1 cellular context compared by ENCODE assay signal in genomic region chr10:98460837-98461499, GRCh38.
TF ChIP-seq lines count a peak whose summit lies in the region.

No MANE protein-coding gene starts in this region.

TF ChIP-seq in K562, 482 proteins besides CTCF, POLR2A, EP300 and RAD21 (continued from another document and continues in another):
- TF ChIP-seq CREM (IDR thresholded peaks at IDR 0.05; ENCODE audit: low read depth) = peak; percentile 84
- TF ChIP-seq SMARCC2 (IDR thresholded peaks at IDR 0.05; ENCODE audit: low read depth) = peak; percentile 91
- peak; percentile 48; the same call in 1 of the 2 replicates for TF ChIP-seq HMBOX1 (IDR thresholded peaks at IDR 0.05)
- peak; percentile 83; the same call in 1 of the 2 replicates for TF ChIP-seq FOXJ2 (tag; IDR thresholded peaks at IDR 0.05)
- no peak for TF ChIP-seq ZNF778 (CRISPR knock-in tag; IDR thresholded peaks at IDR 0.05)
- peak; percentile 99 for TF ChIP-seq CEBPB (tag; IDR thresholded peaks at IDR 0.05)
- no peak for TF ChIP-seq ZNF280A (IDR thresholded peaks at IDR 0.05; ENCODE audit: low read depth, partially characterized antibody)
- TF ChIP-seq TAF9B (IDR thresholded peaks at IDR 0.05; ENCODE audit: partially characterized antibody) = peak; percentile 100
- TF ChIP-seq NFRKB (IDR thresholded peaks at IDR 0.05; ENCODE audit: low read depth) = no peak
- TF ChIP-seq ZNF780A (CRISPR knock-in tag; IDR thresholded peaks at IDR 0.05) = no peak
- no peak for TF ChIP-seq MED1 (CRISPR knock-in tag; IDR thresholded peaks at IDR 0.05; ENCODE audit: borderline replicate concordance)
- no peak for TF ChIP-seq POLR2H (tag; IDR thresholded peaks at IDR 0.05; ENCODE audit: low read depth)
- TF ChIP-seq KDM1A (IDR thresholded peaks at IDR 0.05) = peak; percentile 78 to 81
- TF ChIP-seq NFYB (IDR thresholded peaks at IDR 0.05; ENCODE audit: extremely low read depth, insufficient read length) = no peak
- TF ChIP-seq, protein P1, sequence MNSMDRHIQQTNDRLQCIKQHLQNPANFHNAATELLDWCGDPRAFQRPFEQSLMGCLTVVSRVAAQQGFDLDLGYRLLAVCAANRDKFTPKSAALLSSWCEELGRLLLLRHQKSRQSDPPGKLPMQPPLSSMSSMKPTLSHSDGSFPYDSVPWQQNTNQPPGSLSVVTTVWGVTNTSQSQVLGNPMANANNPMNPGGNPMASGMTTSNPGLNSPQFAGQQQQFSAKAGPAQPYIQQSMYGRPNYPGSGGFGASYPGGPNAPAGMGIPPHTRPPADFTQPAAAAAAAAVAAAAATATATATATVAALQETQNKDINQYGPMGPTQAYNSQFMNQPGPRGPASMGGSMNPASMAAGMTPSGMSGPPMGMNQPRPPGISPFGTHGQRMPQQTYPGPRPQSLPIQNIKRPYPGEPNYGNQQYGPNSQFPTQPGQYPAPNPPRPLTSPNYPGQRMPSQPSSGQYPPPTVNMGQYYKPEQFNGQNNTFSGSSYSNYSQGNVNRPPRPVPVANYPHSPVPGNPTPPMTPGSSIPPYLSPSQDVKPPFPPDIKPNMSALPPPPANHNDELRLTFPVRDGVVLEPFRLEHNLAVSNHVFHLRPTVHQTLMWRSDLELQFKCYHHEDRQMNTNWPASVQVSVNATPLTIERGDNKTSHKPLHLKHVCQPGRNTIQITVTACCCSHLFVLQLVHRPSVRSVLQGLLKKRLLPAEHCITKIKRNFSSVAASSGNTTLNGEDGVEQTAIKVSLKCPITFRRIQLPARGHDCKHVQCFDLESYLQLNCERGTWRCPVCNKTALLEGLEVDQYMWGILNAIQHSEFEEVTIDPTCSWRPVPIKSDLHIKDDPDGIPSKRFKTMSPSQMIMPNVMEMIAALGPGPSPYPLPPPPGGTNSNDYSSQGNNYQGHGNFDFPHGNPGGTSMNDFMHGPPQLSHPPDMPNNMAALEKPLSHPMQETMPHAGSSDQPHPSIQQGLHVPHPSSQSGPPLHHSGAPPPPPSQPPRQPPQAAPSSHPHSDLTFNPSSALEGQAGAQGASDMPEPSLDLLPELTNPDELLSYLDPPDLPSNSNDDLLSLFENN (IDR thresholded peaks at IDR 0.05; ENCODE audit: low read depth in 2 of 2, low read length in 2 of 2) = peak in 1 of 2 experiments; percentile 88; a peak in 2 of 4 replicates
- peak; percentile 89 to 93; a peak in 3 of 4 replicates for TF ChIP-seq FOXA3 (CRISPR knock-in tag; conservative IDR thresholded peaks at IDR 0.05 in 1 of 2, IDR thresholded peaks at IDR 0.05 in 1 of 2)
- peak; percentile 96 for TF ChIP-seq SMARCA4 (IDR thresholded peaks at IDR 0.05)
- peak; percentile 65; the same call in 1 of the 2 replicates for TF ChIP-seq ZNF609 (CRISPR knock-in tag; IDR thresholded peaks at IDR 0.05; ENCODE audit: borderline replicate concordance)
- TF ChIP-seq, protein P2, sequence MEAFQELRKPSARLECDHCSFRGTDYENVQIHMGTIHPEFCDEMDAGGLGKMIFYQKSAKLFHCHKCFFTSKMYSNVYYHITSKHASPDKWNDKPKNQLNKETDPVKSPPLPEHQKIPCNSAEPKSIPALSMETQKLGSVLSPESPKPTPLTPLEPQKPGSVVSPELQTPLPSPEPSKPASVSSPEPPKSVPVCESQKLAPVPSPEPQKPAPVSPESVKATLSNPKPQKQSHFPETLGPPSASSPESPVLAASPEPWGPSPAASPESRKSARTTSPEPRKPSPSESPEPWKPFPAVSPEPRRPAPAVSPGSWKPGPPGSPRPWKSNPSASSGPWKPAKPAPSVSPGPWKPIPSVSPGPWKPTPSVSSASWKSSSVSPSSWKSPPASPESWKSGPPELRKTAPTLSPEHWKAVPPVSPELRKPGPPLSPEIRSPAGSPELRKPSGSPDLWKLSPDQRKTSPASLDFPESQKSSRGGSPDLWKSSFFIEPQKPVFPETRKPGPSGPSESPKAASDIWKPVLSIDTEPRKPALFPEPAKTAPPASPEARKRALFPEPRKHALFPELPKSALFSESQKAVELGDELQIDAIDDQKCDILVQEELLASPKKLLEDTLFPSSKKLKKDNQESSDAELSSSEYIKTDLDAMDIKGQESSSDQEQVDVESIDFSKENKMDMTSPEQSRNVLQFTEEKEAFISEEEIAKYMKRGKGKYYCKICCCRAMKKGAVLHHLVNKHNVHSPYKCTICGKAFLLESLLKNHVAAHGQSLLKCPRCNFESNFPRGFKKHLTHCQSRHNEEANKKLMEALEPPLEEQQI (IDR thresholded peaks at IDR 0.05) = peak; percentile 73; the same call in 1 of the 2 replicates
- TF ChIP-seq E2F3 (CRISPR knock-in tag; IDR thresholded peaks at IDR 0.05) = no peak
- TF ChIP-seq, protein P3, sequence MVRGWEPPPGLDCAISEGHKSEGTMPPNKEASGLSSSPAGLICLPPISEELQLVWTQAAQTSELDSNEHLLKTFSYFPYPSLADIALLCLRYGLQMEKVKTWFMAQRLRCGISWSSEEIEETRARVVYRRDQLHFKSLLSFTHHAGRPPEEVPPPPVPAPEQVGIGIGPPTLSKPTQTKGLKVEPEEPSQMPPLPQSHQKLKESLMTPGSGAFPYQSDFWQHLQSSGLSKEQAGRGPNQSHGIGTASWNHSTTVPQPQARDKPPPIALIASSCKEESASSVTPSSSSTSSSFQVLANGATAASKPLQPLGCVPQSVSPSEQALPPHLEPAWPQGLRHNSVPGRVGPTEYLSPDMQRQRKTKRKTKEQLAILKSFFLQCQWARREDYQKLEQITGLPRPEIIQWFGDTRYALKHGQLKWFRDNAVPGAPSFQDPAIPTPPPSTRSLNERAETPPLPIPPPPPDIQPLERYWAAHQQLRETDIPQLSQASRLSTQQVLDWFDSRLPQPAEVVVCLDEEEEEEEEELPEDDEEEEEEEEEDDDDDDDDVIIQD (CRISPR knock-in tag; IDR thresholded peaks at IDR 0.05) = no peak
- no peak for TF ChIP-seq SAFB (IDR thresholded peaks at IDR 0.05; ENCODE audit: borderline replicate concordance, low read depth, low read length)
- TF ChIP-seq NR0B1 (IDR thresholded peaks at IDR 0.05; ENCODE audit: partially characterized antibody) = no peak
- peak; percentile 8 for TF ChIP-seq TBP (optimal IDR thresholded peaks at IDR 0.05; ENCODE audit: low read depth, low read length)
- no peak for TF ChIP-seq ADNP (tag; IDR thresholded peaks at IDR 0.05)
- no peak for TF ChIP-seq SRSF7 (optimal IDR thresholded peaks at IDR 0.05; ENCODE audit: low read depth, low read length)
- peak; percentile 84 for TF ChIP-seq ZNF316 (IDR thresholded peaks at IDR 0.05)
- no peak for TF ChIP-seq MCM3 (IDR thresholded peaks at IDR 0.05)
- TF ChIP-seq ZNF239 (CRISPR knock-in tag; IDR thresholded peaks at IDR 0.05) = no peak
- peak; percentile 75 for TF ChIP-seq MTA2 (IDR thresholded peaks at IDR 0.05; ENCODE audit: low read depth)
- TF ChIP-seq RFX1 (IDR thresholded peaks at IDR 0.05) = no peak
- TF ChIP-seq CBX5 (IDR thresholded peaks at IDR 0.05; ENCODE audit: borderline replicate concordance, low read depth) = no peak
- TF ChIP-seq PHB2 (IDR thresholded peaks at IDR 0.05; ENCODE audit: low read depth) = peak; percentile 71; the same call in 1 of the 2 replicates
- no peak for TF ChIP-seq ZFP30 (CRISPR knock-in tag; IDR thresholded peaks at IDR 0.05; ENCODE audit: borderline replicate concordance)
- peak; percentile 93 for TF ChIP-seq ARNT (IDR thresholded peaks at IDR 0.05)
- TF ChIP-seq CUX1 (CRISPR knock-in tag; IDR thresholded peaks at IDR 0.05) = peak; percentile 61; the same call in 1 of the 2 replicates
- TF ChIP-seq SIRT6 (IDR thresholded peaks at IDR 0.05; ENCODE audit: low read depth, low read length) = no peak
- TF ChIP-seq ZZZ3 (IDR thresholded peaks at IDR 0.05) = no peak
- TF ChIP-seq PCBP1 (IDR thresholded peaks at IDR 0.05; ENCODE audit: low read depth, low read length, poor library complexity, severe bottlenecking) = no peak
- TF ChIP-seq KLF13 (tag; IDR thresholded peaks at IDR 0.05; ENCODE audit: borderline replicate concordance, low read depth) = no peak
- TF ChIP-seq FOXP1 (CRISPR knock-in tag; IDR thresholded peaks at IDR 0.05) = peak; percentile 81
- no peak for TF ChIP-seq PHB (CRISPR knock-in tag; IDR thresholded peaks at IDR 0.05)
- no peak for TF ChIP-seq ZNF347 (CRISPR knock-in tag; IDR thresholded peaks at IDR 0.05; ENCODE audit: low read depth)
